ENCODE assay signal across 15 cellular contexts in the genomic region with DNA sequence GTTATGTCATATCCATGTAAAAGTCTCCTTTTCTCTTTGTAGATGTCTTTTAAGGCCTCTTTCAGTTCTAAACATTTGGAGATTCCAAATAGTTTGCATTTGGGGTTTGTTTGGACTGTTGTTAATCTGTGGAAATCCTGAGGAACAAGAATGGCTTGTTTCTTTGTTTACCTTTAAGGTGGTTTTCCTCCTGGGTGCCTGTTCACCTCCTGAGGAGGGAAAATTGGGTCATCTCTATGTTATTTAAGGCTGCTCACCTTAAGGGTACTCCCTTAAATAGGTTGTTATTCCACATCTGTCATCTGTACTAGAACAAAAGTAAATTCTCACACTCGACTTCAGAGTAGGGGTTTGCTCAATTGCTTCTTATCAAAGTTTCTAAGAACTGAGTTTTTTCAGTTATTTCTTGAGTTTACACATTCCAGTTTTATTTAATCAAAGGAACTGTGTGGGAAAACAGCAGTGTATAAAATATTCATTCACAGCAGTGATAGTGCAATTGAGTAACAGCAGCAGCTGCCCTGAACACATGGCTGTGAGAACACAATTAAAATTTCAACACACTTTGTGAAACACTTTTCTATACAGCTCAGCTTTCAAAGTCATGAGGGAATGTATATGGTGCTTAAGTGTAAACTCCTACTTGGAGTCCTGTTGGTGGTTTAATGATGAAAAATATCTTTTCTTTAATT.
A peak's percentile ranks its signal among the peaks of the same experiment; 100 is the strongest.
DNase-seq lines count a peak whose midpoint lies in the region; ATAC-seq, FAIRE-seq and TF ChIP-seq lines count a peak whose summit lies in the region.
"Had no signal": no experiment of that assay in that cellular context is flagged by ENCODE, and none has a peak within 500 bp of the region (broad histone marks: within the 10 kb centered on the region; RNA-seq: fewer than 3 reads in every experiment).

No MANE protein-coding gene starts in this region.

- H3K4me3 ChIP-seq in tibial nerve (no peak overlapping the region), H7 (ENCODE audit: insufficient read depth, low read depth, low read length) (no peak overlapping the region)

- FAIRE-seq in GM12891 (lab: Jason Lieb, UNC): no peak

- peak overlapping the region in 2 of 4 donors; percentile 9 to 47 for H3K27ac ChIP-seq in tibial nerve
- H3K27ac ChIP-seq: KMS-11 had no signal

- no peak for DNase-seq in stimulated activated naive CD8-positive, alpha-beta T cell treated with anti-CD3 and anti-CD28 coated beads, Interleukin-15, Interleukin-2, amounts not matched to agents 100 U/mL and 50 U/mL, for 24 hours
- DNase-seq in chondrocyte (ENCODE audit: low spot score): no peak
- DNase-seq in mesothelial cell of epicardium (ENCODE audit: low spot score in 2 of 2, unreplicated experiment in 2 of 2): no peak
- no peak for DNase-seq in activated CD4-positive, alpha-beta T cell treated with anti-CD3 and anti-CD28 coated beads for 48 hours
- DNase-seq in tibial nerve (ENCODE audit: low spot score in 2 of 2): no peak
- DNase-seq in GM12891 (ENCODE audit: insufficient read length, low spot score): no peak
- no peak for DNase-seq in H7
- DNase-seq: activated T-cell treated with anti-CD3 and anti-CD28 coated beads for 4 hours; NCI-H82; stimulated activated CD4-positive, alpha-beta T cell treated with anti-CD3 and anti-CD28 coated beads, Interleukin-4, amount 100 ng/mL, for 4 hours had no signal

- 46 to 53% methylated on average over 1 of the region's 1 CpG for WGBS in tibial nerve, 2 donors

- no peaks in the 10 kb centered on the region for H3K36me3 ChIP-seq in tibial nerve
- no peaks in the 10 kb centered on the region for H3K36me3 ChIP-seq in H7 (replicated peaks; ENCODE audit: control insufficient read depth, insufficient read depth, low read length)

- no peaks in the 10 kb centered on the region for H3K36me3 Mint-ChIP-seq in stimulated activated naive CD8-positive, alpha-beta T cell treated with anti-CD3 and anti-CD28 coated beads, Interleukin-15, Interleukin-2, amounts not matched to agents 100 ng/mL and 50 ng/mL, for 24 hours (ENCODE audit: low read depth)
- H3K36me3 Mint-ChIP-seq in chondrocyte (ENCODE audit: low read depth) (no peaks in the 10 kb centered on the region), mesothelial cell of epicardium (no peaks in the 10 kb centered on the region)
- H3K36me3 Mint-ChIP-seq: CD14-positive monocyte had no signal

- ATAC-seq in stimulated activated naive CD8-positive, alpha-beta T cell treated with anti-CD3 and anti-CD28 coated beads, Interleukin-15, Interleukin-2, amounts not matched to agents 100 U/mL and 50 U/mL, for 24 hours: no peak

- no peaks in the 10 kb centered on the region for H3K9me3 ChIP-seq in tibial nerve

- peak overlapping the region; percentile 41 for H3K27ac Mint-ChIP-seq in stimulated activated naive CD8-positive, alpha-beta T cell treated with anti-CD3 and anti-CD28 coated beads, Interleukin-15, Interleukin-2, amounts not matched to agents 100 ng/mL and 50 ng/mL, for 24 hours
- H3K27ac Mint-ChIP-seq in chondrocyte (ENCODE audit: unreplicated experiment): peak overlapping the region; percentile 94
- peak overlapping the region; percentile 94 for H3K27ac Mint-ChIP-seq in mesothelial cell of epicardium

- H3K27me3 Mint-ChIP-seq in stimulated activated naive CD8-positive, alpha-beta T cell treated with anti-CD3 and anti-CD28 coated beads, Interleukin-15, Interleukin-2, amounts not matched to agents 100 ng/mL and 50 ng/mL, for 24 hours: peaks cover 3% of the 10 kb centered on the region
- no peaks in the 10 kb centered on the region for H3K27me3 Mint-ChIP-seq in chondrocyte (ENCODE audit: low read depth)
- no peaks in the 10 kb centered on the region for H3K27me3 Mint-ChIP-seq in mesothelial cell of epicardium (ENCODE audit: low read depth)

- H3K4me1 ChIP-seq in tibial nerve: peaks cover 0 to 22% (median 4%) of the 10 kb centered on the region in 4 donors

- no peak overlapping the region for H3K4me3 Mint-ChIP-seq in stimulated activated naive CD8-positive, alpha-beta T cell treated with anti-CD3 and anti-CD28 coated beads, Interleukin-15, Interleukin-2, amounts not matched to agents 100 ng/mL and 50 ng/mL, for 24 hours
- H3K4me3 Mint-ChIP-seq in chondrocyte (ENCODE audit: unreplicated experiment): no peak overlapping the region
- H3K4me3 Mint-ChIP-seq in mesothelial cell of epicardium: no peak overlapping the region
- H3K4me3 Mint-ChIP-seq: CD14-positive monocyte; central memory CD8-positive, alpha-beta T cell; neural crest cell had no signal

- TF ChIP-seq POLR2A in tibial nerve (IDR thresholded peaks at IDR 0.05): no peak
- TF ChIP-seq POLR2A in GM12891 (IDR thresholded peaks at IDR 0.05; ENCODE audit: low read depth, low read length): no peak

- H3K9me3 Mint-ChIP-seq in stimulated activated naive CD8-positive, alpha-beta T cell treated with anti-CD3 and anti-CD28 coated beads, Interleukin-15, Interleukin-2, amounts not matched to agents 100 ng/mL and 50 ng/mL, for 24 hours: no peaks in the 10 kb centered on the region
- H3K9me3 Mint-ChIP-seq in chondrocyte (ENCODE audit: low read depth) (no peaks in the 10 kb centered on the region), mesothelial cell of epicardium (peaks cover 4% of the 10 kb centered on the region)
- H3K9me3 Mint-ChIP-seq: central memory CD8-positive, alpha-beta T cell; neural crest cell had no signal

- H3K27me3 ChIP-seq in tibial nerve (no peaks in the 10 kb centered on the region), H7 (ENCODE audit: control insufficient read depth, insufficient read depth, low read length) (no peaks in the 10 kb centered on the region)

- no peak for TF ChIP-seq EP300 in tibial nerve (IDR thresholded peaks at IDR 0.05)

- peaks cover 5% of the 10 kb centered on the region for H3K4me1 Mint-ChIP-seq in stimulated activated naive CD8-positive, alpha-beta T cell treated with anti-CD3 and anti-CD28 coated beads, Interleukin-15, Interleukin-2, amounts not matched to agents 100 ng/mL and 50 ng/mL, for 24 hours (ENCODE audit: low read depth)
- H3K4me1 Mint-ChIP-seq in chondrocyte (ENCODE audit: low read depth) (peaks cover 82% of the 10 kb centered on the region), mesothelial cell of epicardium (peaks cover 49% of the 10 kb centered on the region)
- H3K4me1 Mint-ChIP-seq: CD14-positive monocyte; central memory CD8-positive, alpha-beta T cell had no signal

- TF ChIP-seq CTCF in chondrocyte (IDR thresholded peaks at IDR 0.05) (no peak), mesothelial cell of epicardium (IDR thresholded peaks at IDR 0.05; ENCODE audit: unreplicated experiment) (no peak), tibial nerve (IDR thresholded peaks at IDR 0.05) (no peak)

TF ChIP-seq in GM12891, 5 proteins besides CTCF, POLR2A, EP300 and RAD21:
- TF ChIP-seq SPI1 (IDR thresholded peaks at IDR 0.05; ENCODE audit: low read depth, low read length) (no peak), PAX5 (IDR thresholded peaks at IDR 0.05; ENCODE audit: insufficient read depth, low read length, severe bottlenecking) (no peak)

Comparison
In these comparisons a context has a peak if more than half of its experiments do, and no peak if none do; other contexts are left out.
1. H3K27ac Mint-ChIP-seq: peak in every context shown above with its lines; median percentile 94 in chondrocyte; 94 in mesothelial cell of epicardium; 41 in stimulated activated naive CD8-positive, alpha-beta T cell treated with anti-CD3 and anti-CD28 coated beads, Interleukin-15, Interleukin-2, amounts not matched to agents 100 ng/mL and 50 ng/mL, for 24 hours.